In genomic region chr1:231162970-231163830, GRCh38 we compare ENCODE assay signal across 10 cellular contexts. TPM values are rescaled to one million over a fixed set of nuclear protein-coding genes. Genes with fewer than 3 reads are reported as not detected.
DNase-seq lines count a peak whose midpoint lies in the region; ATAC-seq and TF ChIP-seq lines count a peak whose summit lies in the region.
"Had no signal": no experiment of that assay in that cellular context is flagged by ENCODE, and none has a peak within 500 bp of the region (broad histone marks: within the 10 kb centered on the region; RNA-seq: fewer than 3 reads in every experiment).

No MANE protein-coding gene starts in this region.

- peak overlapping the region; percentile 51 to 74 for H3K4me3 Mint-ChIP-seq in activated T-cell treated with anti-CD3 and anti-CD28 coated beads, Interleukin-2, amount 50 U/mL, for 72 hours

- intact Hi-C loops in left cardiac atrium (cut with DNase I) (no loop called here), Right ventricle myocardium superior (cut with DNase I) (no loop called here)

- ATAC-seq in left cardiac atrium (peak; percentile 15 to 19), Right ventricle myocardium superior (ENCODE audit: poor library complexity) (no peak), thoracic aorta (ENCODE audit: insufficient number of reproducible peaks, low FRiP score, low read depth) (no peak), GM18868 (IDR thresholded peaks at IDR 0.05; ENCODE audit: unreplicated experiment) (no peak)
- peak in 1 of 2 donors; percentile 29 for ATAC-seq in activated T-cell treated with anti-CD3 and anti-CD28 coated beads, Interleukin-2, amount 50 U/mL, for 72 hours (replicated peaks in 1 of 2)

- H3K9me3 Mint-ChIP-seq in activated T-cell treated with anti-CD3 and anti-CD28 coated beads, Interleukin-2, amount 50 U/mL, for 72 hours: no peaks in the 10 kb centered on the region

- no peak overlapping the region for H3K27ac Mint-ChIP-seq in activated T-cell treated with anti-CD3 and anti-CD28 coated beads, Interleukin-2, amount 50 U/mL, for 72 hours
- H3K27ac Mint-ChIP-seq: T-helper 17 cell had no signal

- TF ChIP-seq CTCF in thoracic aorta (IDR thresholded peaks at IDR 0.05): no peak

- peaks cover 18 to 28% of the 10 kb centered on the region in 2 donors for H3K4me1 ChIP-seq in thoracic aorta (ENCODE audit: control insufficient read depth in 1 of 2, low read depth in 2 of 2)

- H3K27ac ChIP-seq in thoracic aorta: no peak overlapping the region

- H3K27me3 ChIP-seq in thoracic aorta (replicated peaks; ENCODE audit: insufficient read depth): peaks cover 11% of the 10 kb centered on the region

- H3K36me3 ChIP-seq in thoracic aorta: no peaks in the 10 kb centered on the region

- H3K4me1 Mint-ChIP-seq in activated T-cell treated with anti-CD3 and anti-CD28 coated beads, Interleukin-2, amount 50 U/mL, for 72 hours (ENCODE audit: low read depth): no peaks in the 10 kb centered on the region

- DNase-seq in left cardiac atrium: no peak
- no peak for DNase-seq in Right ventricle myocardium superior
- no peak for DNase-seq in activated T-cell treated with anti-CD3 and anti-CD28 coated beads, Interleukin-2, amount 50 U/mL, for 72 hours
- peak; percentile 18 for DNase-seq in left kidney (ENCODE audit: low read depth, low spot score)
- DNase-seq in thoracic aorta (ENCODE audit: low spot score): no peak
- DNase-seq in NOMO-1 treated with dmso at 0.1 percent for 144 hours (lab: John Stamatoyannopoulos, UW; ENCODE audit: unreplicated experiment): no peak
- DNase-seq in activated CD4-positive, CD25-positive, alpha-beta regulatory T cell (lab: John Stamatoyannopoulos, UW): no peak
- DNase-seq: NCI-H187 had no signal

- no peaks in the 10 kb centered on the region for H3K9me3 ChIP-seq in thoracic aorta

- peaks cover 63% of the 10 kb centered on the region for H3K27me3 Mint-ChIP-seq in activated T-cell treated with anti-CD3 and anti-CD28 coated beads, Interleukin-2, amount 50 U/mL, for 72 hours (ENCODE audit: low read depth)

- no peaks in the 10 kb centered on the region for H3K36me3 Mint-ChIP-seq in activated T-cell treated with anti-CD3 and anti-CD28 coated beads, Interleukin-2, amount 50 U/mL, for 72 hours (ENCODE audit: insufficient read depth in 2 of 2)

- peak overlapping the region; percentile 65 for H3K4me3 ChIP-seq in thoracic aorta

RNA-seq across cellular contexts. Expression of gene TRIM67, which starts 1.3 kb away (rescaled TPM):
- under 1 TPM; 0.12 to 0.16 TPM for total RNA-seq in left cardiac atrium
- 0.05 TPM for total RNA-seq in Right ventricle myocardium superior
- under 1 TPM in 1 of 2 donors, not detected in 1; 0.12 TPM for total RNA-seq in activated T-cell treated with anti-CD3 and anti-CD28 coated beads, Interleukin-2, amount 50 U/mL, for 72 hours
- total RNA-seq in thoracic aorta: not detected
- total RNA-seq: T-helper 17 cell had no signal

Comparison
In these comparisons a context has a peak if more than half of its experiments do, and no peak if none do; other contexts are left out.
1. ATAC-seq: peak in left cardiac atrium (2 of 2); none in Right ventricle myocardium superior (single experiment), thoracic aorta (single experiment) and GM18868 (single experiment).